In the genomic region with DNA sequence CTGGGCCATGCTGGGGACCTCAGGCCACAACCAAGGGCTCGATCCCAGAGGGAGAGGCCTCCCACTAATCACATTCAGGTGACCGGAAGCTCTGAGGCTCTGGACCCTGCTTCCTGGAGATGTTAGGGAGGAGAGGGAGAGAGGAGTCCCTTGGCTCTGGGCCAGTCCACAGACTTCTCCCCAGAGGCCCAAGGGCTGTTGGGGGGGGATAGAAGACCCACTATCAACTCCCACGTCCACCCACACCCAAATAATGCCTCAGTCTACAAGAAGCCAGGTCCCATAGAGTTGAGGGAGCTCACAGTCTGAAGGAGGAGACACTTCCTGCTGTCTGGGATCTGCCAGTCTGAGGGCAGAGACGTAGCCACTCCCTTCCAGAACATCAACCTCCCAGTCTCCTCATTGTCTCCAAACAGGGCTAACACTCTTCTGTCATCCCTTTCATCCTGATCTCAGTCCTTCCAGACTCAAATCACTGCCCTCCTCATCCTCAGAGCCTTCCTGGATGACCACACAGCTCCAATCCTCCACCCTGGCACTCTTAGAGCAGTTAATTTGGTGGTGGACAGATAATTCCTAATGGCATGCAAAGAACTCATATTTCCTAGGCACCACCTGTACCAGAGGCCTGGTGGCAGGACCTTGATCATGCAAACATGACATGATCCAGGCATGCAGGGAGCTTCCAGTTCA, we compare ENCODE assay signal across 1 cellular context.
TF ChIP-seq lines count a peak whose summit lies in the region.

No MANE protein-coding gene starts in this region.

TF ChIP-seq in HCT116, 20 proteins besides CTCF, POLR2A, EP300 and RAD21 (continued from another document):
- TF ChIP-seq YY1 (IDR thresholded peaks at IDR 0.05; ENCODE audit: extremely low read depth, insufficient replicate concordance, low read depth, low read length) (no peak), EGR1 (IDR thresholded peaks at IDR 0.05; ENCODE audit: low read depth) (no peak), TCF7L2 (IDR thresholded peaks at IDR 0.05; ENCODE audit: borderline replicate concordance, extremely low read depth, insufficient read depth, insufficient read length) (no peak), EZH2phosphoT487 (IDR thresholded peaks at IDR 0.05; ENCODE audit: borderline replicate concordance) (no peak), ZFX (IDR thresholded peaks at IDR 0.05) (no peak), ELF1 (IDR thresholded peaks at IDR 0.05; ENCODE audit: borderline replicate concordance, low read depth) (no peak)
